1 cellular context compared by ENCODE assay signal in the genomic region with DNA sequence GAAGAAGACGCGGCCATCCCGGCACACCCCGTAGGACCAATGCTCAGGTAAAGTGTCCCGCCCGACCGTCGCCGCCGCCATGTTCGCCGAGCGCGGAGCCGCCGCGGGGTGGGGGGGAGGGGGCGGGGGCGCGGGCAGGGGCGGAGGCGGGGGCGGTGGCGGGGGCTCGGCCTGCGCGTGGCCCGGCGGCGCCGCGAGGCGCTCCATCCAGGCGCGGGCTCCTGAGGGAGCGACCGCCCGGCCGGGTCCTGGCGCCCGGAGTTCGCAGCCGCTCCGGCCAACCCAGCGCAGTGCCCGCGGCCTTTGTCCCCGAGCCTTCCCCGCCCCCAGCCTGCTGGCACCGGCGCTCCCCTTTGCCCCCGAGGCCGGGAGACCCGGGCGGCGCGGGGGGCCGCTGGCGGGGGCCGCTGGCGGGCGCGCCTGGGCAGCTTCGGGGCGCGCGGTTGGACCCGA.
TF ChIP-seq lines count a peak whose summit lies in the region.

A gene with protein sequence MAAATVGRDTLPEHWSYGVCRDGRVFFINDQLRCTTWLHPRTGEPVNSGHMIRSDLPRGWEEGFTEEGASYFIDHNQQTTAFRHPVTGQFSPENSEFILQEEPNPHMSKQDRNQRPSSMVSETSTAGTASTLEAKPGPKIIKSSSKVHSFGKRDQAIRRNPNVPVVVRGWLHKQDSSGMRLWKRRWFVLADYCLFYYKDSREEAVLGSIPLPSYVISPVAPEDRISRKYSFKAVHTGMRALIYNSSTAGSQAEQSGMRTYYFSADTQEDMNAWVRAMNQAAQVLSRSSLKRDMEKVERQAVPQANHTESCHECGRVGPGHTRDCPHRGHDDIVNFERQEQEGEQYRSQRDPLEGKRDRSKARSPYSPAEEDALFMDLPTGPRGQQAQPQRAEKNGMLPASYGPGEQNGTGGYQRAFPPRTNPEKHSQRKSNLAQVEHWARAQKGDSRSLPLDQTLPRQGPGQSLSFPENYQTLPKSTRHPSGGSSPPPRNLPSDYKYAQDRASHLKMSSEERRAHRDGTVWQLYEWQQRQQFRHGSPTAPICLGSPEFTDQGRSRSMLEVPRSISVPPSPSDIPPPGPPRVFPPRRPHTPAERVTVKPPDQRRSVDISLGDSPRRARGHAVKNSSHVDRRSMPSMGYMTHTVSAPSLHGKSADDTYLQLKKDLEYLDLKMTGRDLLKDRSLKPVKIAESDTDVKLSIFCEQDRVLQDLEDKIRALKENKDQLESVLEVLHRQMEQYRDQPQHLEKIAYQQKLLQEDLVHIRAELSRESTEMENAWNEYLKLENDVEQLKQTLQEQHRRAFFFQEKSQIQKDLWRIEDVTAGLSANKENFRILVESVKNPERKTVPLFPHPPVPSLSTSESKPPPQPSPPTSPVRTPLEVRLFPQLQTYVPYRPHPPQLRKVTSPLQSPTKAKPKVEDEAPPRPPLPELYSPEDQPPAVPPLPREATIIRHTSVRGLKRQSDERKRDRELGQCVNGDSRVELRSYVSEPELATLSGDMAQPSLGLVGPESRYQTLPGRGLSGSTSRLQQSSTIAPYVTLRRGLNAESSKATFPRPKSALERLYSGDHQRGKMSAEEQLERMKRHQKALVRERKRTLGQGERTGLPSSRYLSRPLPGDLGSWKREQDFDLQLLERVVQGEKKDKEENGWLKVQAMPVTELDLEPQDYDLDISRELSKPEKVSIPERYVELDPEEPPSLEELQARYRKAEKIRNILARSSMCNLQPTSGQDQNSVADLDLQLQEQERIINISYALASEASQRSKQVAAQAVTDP (minus strand): TSS at position 94 of the 453 bp plus-strand sequence. CDS start 13 bp downstream, at position 81.

TF ChIP-seq in GM23338, 12 proteins besides CTCF, POLR2A, EP300 and RAD21 (continued from another document):
- TF ChIP-seq, protein P1, sequence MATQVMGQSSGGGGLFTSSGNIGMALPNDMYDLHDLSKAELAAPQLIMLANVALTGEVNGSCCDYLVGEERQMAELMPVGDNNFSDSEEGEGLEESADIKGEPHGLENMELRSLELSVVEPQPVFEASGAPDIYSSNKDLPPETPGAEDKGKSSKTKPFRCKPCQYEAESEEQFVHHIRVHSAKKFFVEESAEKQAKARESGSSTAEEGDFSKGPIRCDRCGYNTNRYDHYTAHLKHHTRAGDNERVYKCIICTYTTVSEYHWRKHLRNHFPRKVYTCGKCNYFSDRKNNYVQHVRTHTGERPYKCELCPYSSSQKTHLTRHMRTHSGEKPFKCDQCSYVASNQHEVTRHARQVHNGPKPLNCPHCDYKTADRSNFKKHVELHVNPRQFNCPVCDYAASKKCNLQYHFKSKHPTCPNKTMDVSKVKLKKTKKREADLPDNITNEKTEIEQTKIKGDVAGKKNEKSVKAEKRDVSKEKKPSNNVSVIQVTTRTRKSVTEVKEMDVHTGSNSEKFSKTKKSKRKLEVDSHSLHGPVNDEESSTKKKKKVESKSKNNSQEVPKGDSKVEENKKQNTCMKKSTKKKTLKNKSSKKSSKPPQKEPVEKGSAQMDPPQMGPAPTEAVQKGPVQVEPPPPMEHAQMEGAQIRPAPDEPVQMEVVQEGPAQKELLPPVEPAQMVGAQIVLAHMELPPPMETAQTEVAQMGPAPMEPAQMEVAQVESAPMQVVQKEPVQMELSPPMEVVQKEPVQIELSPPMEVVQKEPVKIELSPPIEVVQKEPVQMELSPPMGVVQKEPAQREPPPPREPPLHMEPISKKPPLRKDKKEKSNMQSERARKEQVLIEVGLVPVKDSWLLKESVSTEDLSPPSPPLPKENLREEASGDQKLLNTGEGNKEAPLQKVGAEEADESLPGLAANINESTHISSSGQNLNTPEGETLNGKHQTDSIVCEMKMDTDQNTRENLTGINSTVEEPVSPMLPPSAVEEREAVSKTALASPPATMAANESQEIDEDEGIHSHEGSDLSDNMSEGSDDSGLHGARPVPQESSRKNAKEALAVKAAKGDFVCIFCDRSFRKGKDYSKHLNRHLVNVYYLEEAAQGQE (IDR thresholded peaks at IDR 0.05; ENCODE audit: unreplicated experiment), result no peak
- TF ChIP-seq, protein P2, sequence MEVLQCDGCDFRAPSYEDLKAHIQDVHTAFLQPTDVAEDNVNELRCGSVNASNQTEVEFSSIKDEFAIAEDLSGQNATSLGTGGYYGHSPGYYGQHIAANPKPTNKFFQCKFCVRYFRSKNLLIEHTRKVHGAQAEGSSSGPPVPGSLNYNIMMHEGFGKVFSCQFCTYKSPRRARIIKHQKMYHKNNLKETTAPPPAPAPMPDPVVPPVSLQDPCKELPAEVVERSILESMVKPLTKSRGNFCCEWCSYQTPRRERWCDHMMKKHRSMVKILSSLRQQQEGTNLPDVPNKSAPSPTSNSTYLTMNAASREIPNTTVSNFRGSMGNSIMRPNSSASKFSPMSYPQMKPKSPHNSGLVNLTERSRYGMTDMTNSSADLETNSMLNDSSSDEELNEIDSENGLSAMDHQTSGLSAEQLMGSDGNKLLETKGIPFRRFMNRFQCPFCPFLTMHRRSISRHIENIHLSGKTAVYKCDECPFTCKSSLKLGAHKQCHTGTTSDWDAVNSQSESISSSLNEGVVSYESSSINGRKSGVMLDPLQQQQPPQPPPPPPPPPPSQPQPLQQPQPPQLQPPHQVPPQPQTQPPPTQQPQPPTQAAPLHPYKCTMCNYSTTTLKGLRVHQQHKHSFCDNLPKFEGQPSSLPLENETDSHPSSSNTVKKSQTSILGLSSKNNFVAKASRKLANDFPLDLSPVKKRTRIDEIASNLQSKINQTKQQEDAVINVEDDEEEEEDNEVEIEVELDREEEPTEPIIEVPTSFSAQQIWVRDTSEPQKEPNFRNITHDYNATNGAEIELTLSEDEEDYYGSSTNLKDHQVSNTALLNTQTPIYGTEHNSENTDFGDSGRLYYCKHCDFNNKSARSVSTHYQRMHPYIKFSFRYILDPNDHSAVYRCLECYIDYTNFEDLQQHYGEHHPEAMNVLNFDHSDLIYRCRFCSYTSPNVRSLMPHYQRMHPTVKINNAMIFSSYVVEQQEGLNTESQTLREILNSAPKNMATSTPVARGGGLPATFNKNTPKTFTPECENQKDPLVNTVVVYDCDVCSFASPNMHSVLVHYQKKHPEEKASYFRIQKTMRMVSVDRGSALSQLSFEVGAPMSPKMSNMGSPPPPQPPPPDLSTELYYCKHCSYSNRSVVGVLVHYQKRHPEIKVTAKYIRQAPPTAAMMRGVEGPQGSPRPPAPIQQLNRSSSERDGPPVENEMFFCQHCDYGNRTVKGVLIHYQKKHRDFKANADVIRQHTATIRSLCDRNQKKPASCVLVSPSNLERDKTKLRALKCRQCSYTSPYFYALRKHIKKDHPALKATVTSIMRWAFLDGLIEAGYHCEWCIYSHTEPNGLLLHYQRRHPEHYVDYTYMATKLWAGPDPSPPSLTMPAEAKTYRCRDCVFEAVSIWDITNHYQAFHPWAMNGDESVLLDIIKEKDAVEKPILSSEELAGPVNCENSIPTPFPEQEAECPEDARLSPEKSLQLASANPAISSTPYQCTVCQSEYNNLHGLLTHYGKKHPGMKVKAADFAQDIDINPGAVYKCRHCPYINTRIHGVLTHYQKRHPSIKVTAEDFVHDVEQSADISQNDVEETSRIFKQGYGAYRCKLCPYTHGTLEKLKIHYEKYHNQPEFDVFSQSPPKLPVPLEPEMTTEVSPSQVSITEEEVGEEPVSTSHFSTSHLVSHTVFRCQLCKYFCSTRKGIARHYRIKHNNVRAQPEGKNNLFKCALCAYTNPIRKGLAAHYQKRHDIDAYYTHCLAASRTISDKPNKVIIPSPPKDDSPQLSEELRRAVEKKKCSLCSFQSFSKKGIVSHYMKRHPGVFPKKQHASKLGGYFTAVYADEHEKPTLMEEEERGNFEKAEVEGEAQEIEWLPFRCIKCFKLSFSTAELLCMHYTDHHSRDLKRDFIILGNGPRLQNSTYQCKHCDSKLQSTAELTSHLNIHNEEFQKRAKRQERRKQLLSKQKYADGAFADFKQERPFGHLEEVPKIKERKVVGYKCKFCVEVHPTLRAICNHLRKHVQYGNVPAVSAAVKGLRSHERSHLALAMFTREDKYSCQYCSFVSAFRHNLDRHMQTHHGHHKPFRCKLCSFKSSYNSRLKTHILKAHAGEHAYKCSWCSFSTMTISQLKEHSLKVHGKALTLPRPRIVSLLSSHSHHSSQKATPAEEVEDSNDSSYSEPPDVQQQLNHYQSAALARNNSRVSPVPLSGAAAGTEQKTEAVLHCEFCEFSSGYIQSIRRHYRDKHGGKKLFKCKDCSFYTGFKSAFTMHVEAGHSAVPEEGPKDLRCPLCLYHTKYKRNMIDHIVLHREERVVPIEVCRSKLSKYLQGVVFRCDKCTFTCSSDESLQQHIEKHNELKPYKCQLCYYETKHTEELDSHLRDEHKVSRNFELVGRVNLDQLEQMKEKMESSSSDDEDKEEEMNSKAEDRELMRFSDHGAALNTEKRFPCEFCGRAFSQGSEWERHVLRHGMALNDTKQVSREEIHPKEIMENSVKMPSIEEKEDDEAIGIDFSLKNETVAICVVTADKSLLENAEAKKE (CRISPR knock-in tag; IDR thresholded peaks at IDR 0.05), result no peak
- TF ChIP-seq NANOG (IDR thresholded peaks at IDR 0.05; ENCODE audit: borderline replicate concordance), result no peak
- TF ChIP-seq POLR2AphosphoS5 (IDR thresholded peaks at IDR 0.05; ENCODE audit: low read depth), result no peak
- no peak for TF ChIP-seq EZH2 (IDR thresholded peaks at IDR 0.05; ENCODE audit: low read depth, unreplicated experiment)
- TF ChIP-seq ZNF114 (CRISPR knock-in tag; IDR thresholded peaks at IDR 0.05), result no peak
- TF ChIP-seq EZH2phosphoT487 (IDR thresholded peaks at IDR 0.05; ENCODE audit: unreplicated experiment), result no peak
- TF ChIP-seq CREB1 (CRISPR knock-in tag; IDR thresholded peaks at IDR 0.05; ENCODE audit: low read depth), result no peak
- no peak for TF ChIP-seq JUNB (IDR thresholded peaks at IDR 0.05; ENCODE audit: unreplicated experiment)
- TF ChIP-seq, protein P3, sequence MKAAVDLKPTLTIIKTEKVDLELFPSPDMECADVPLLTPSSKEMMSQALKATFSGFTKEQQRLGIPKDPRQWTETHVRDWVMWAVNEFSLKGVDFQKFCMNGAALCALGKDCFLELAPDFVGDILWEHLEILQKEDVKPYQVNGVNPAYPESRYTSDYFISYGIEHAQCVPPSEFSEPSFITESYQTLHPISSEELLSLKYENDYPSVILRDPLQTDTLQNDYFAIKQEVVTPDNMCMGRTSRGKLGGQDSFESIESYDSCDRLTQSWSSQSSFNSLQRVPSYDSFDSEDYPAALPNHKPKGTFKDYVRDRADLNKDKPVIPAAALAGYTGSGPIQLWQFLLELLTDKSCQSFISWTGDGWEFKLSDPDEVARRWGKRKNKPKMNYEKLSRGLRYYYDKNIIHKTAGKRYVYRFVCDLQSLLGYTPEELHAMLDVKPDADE (IDR thresholded peaks at IDR 0.05), result no peak
- no peak for TF ChIP-seq STAT1 (IDR thresholded peaks at IDR 0.05; ENCODE audit: unreplicated experiment)
